Comparison of ENCODE assay signal across 1 cellular context in the genomic region with DNA sequence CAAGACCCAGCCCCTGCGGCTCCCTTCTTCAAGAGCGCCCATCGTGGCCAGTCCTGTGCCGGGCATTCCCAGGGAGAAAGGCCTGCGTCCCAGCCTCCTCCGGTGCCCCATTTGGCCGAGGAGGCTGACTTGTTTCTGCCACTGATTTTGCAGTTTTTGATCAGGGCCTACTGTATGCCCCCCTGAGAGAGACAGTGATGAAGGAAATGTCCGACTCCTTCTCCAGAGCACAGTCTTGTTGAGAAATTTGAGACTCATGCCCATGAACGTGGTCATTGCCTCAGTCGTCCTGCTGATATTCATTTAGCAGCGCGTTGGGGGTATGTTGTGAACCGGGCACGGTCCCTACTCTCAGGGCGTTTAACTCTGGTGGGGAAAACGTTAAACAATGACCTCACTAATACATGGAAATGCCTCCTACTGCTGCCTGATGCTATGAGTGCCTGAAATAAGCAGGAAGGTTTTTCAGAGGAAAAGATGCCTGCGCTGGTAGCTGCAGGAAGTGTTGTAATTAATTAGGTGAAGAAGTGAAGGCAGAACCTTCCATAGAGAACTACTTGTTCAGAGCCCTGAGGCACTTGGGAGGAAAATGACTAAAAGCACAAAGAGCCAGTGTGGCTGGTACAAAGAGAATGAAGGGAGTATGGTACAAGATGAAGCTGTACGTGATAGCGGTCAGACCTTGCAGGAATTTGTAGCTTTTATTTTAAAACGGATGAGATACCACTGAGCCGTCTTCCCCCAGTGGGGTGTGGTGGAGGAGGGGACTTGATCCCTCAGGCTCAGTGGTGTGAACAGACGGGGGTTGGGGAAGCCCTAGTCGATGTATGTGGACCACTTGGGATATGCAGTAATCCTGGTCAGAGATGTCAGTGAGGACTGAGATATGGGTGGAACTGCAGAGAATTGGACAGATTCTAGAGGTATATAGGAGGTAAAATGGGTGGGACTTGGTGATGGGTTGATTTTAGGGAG.
TF ChIP-seq lines count a peak whose summit lies in the region.

No MANE protein-coding gene starts in this region.

TF ChIP-seq in GM12878, 131 proteins besides CTCF, POLR2A, EP300 and RAD21:
- no peak for TF ChIP-seq MEF2A (IDR thresholded peaks at IDR 0.05; ENCODE audit: insufficient read depth, low read depth, low read length)
- TF ChIP-seq, protein P1, sequence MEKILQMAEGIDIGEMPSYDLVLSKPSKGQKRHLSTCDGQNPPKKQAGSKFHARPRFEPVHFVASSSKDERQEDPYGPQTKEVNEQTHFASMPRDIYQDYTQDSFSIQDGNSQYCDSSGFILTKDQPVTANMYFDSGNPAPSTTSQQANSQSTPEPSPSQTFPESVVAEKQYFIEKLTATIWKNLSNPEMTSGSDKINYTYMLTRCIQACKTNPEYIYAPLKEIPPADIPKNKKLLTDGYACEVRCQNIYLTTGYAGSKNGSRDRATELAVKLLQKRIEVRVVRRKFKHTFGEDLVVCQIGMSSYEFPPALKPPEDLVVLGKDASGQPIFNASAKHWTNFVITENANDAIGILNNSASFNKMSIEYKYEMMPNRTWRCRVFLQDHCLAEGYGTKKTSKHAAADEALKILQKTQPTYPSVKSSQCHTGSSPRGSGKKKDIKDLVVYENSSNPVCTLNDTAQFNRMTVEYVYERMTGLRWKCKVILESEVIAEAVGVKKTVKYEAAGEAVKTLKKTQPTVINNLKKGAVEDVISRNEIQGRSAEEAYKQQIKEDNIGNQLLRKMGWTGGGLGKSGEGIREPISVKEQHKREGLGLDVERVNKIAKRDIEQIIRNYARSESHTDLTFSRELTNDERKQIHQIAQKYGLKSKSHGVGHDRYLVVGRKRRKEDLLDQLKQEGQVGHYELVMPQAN (conservative IDR thresholded peaks at IDR 0.05): 0 out of 2 replicates have a peak, but pooled peaks have one; percentile 15
- 0 out of 2 replicates have a peak, but pooled peaks have one; percentile 62 for TF ChIP-seq LARP7 (IDR thresholded peaks at IDR 0.05)
- peak; percentile 17; the same call in 1 of the 2 replicates for TF ChIP-seq DPF2 (IDR thresholded peaks at IDR 0.05)
